In the genomic region with DNA sequence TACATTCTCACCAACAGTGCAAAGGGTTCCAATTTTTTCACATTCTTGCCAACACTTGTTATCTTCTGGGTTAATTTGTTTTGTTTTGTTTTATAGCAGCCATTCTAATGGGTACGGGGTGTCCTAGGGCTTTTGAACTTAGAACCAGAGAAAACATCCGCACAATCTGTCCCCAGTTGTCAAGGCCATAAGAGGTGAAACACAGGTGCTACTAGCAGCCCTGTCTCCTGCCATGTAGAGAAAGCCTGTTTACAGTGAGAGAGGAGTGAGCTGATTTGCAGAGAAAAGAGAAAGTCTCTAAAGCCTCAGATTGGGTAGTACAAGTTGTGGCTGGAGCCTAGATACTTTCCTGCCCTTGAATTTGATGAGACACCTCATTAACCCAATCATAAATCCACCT, we compare ENCODE assay signal across 23 cellular contexts. TPM values are rescaled to one million over a fixed set of nuclear protein-coding genes. Genes with fewer than 3 reads are reported as not detected.
DNase-seq lines count a peak whose midpoint lies in the region; ATAC-seq and TF ChIP-seq lines count a peak whose summit lies in the region.
"Had no signal": no experiment of that assay in that cellular context is flagged by ENCODE, and none has a peak within 500 bp of the region (broad histone marks: within the 10 kb centered on the region; RNA-seq: fewer than 3 reads in every experiment).

No MANE protein-coding gene starts in this region.

- H3K4me3 Mint-ChIP-seq in neural crest cell = no peak overlapping the region
- H3K4me3 Mint-ChIP-seq: B cell; CD8-positive, alpha-beta memory T cell had no signal

- TF ChIP-seq CTCF in neural crest cell (conservative IDR thresholded peaks at IDR 0.05) = no peak

- DNase-seq in NCI-H2029 treated with DMSO at 0.1 percent for 48 hours (lab: John Stamatoyannopoulos, UW) = peak; percentile 89
- no peak for DNase-seq in NCI-H2029 (lab: John Stamatoyannopoulos, UW)
- DNase-seq in left lobe of liver (ENCODE audit: low spot score) = no peak
- no peak for DNase-seq in neural crest cell (ENCODE audit: low read depth, low spot score)
- no peak for DNase-seq in SW 1271 (lab: John Stamatoyannopoulos, UW)
- DNase-seq: CD8-positive, alpha-beta memory T cell; DMS 273 treated with DMSO at 0.1 percent for 48 hours; DMS79; EL; GDM1; GOT3; MV-4-11; NCI-H1105; NCI-H1436 treated with DMSO at 0.1 percent for 48 hours; NCI-H187 treated with DMSO at 0.1 percent for 48 hours; NCI-H2227 treated with DMSO at 0.1 percent for 48 hours; NK-92 treated with Interleukin-12 subunit alpha and Interleukin-12 subunit beta, amount 100 ng/mL, for 24 hours; PC-3 had no signal

- H3K4me1 Mint-ChIP-seq in neural crest cell = peaks cover 6% of the 10 kb centered on the region
- H3K4me1 Mint-ChIP-seq: B cell; CD8-positive, alpha-beta memory T cell had no signal

- no peaks in the 10 kb centered on the region for H3K27me3 Mint-ChIP-seq in neural crest cell (ENCODE audit: low read depth)
- H3K27me3 Mint-ChIP-seq: CD8-positive, alpha-beta memory T cell had no signal

- peak; percentile 44 for ATAC-seq in left lobe of liver
- no peak for ATAC-seq in HG03342 (IDR thresholded peaks at IDR 0.05; ENCODE audit: unreplicated experiment)
- no peak for ATAC-seq in GM21717 (IDR thresholded peaks at IDR 0.05; ENCODE audit: unreplicated experiment)
- ATAC-seq: GM12878, PC-3, SK-N-SH treated with all-trans-retinoic acid at 6 μM for 48 hours had no signal

- H3K9me3 Mint-ChIP-seq in neural crest cell = no peaks in the 10 kb centered on the region
- H3K9me3 Mint-ChIP-seq: CD8-positive, alpha-beta memory T cell had no signal

- peak overlapping the region; percentile 48 for H3K27ac Mint-ChIP-seq in neural crest cell (ENCODE audit: unreplicated experiment)
- H3K27ac Mint-ChIP-seq: B cell had no signal

- H3K36me3 Mint-ChIP-seq in neural crest cell (ENCODE audit: low read depth) = peaks cover 2% of the 10 kb centered on the region

RNA-seq across cellular contexts. Expression of a gene that starts 46.4 kb away (rescaled TPM):
- 0.10 TPM for total RNA-seq in left lobe of liver
- total RNA-seq in neural crest cell = 1.2 and 1.4 TPM in 2 replicates

RNA-seq across cellular contexts. Expression of a gene that starts 48.2 kb away (rescaled TPM):
- total RNA-seq in left lobe of liver (5.5 TPM), neural crest cell (35.4 and 35.9 TPM in 2 replicates)
